In genomic region chr5:120306331-120306730, GRCh38 we compare ENCODE assay signal across 18 cellular contexts.
"Had no signal": no experiment of that assay in that cellular context is flagged by ENCODE, and none has a peak within 500 bp of the region (broad histone marks: within the 10 kb centered on the region; RNA-seq: fewer than 3 reads in every experiment).

No MANE protein-coding gene starts in this region.

- H3K9me3 ChIP-seq: colonic mucosa, gastroesophageal sphincter, right atrium auricular region, tibial artery, uterus had no signal

- H3K4me1 ChIP-seq: colonic mucosa, gastroesophageal sphincter, right atrium auricular region, uterus had no signal

- H3K27me3 ChIP-seq: colonic mucosa, gastroesophageal sphincter, right atrium auricular region, tibial artery, uterus had no signal

- DNase-seq: activated CD4-positive, alpha-beta T cell treated with anti-CD3 and anti-CD28 coated beads for 48 hours; activated CD8-positive, alpha-beta T cell treated with anti-CD3 and anti-CD28 coated beads for 36 hours; activated effector memory CD4-positive, alpha-beta T cell treated with anti-CD3 and anti-CD28 coated beads, Interleukin-2, amount 50 U/mL, for 16 hours; activated T-cell treated with anti-CD3 and anti-CD28 coated beads, Interleukin-2, amount 50 U/mL, for 4 hours; central memory CD4-positive, alpha-beta T cell; colonic mucosa; nephron progenitor cell; occipital lobe; stimulated activated CD4-positive, alpha-beta T cell treated with anti-CD3 and anti-CD28 coated beads, Interleukin-4, amount 100 ng/mL, for 24 hours; stimulated activated naive CD4-positive, alpha-beta T cell; T-helper 2 cell; tibial artery; uterus had no signal

- H3K4me3 Mint-ChIP-seq: activated CD8-positive, alpha-beta T cell treated with anti-CD3 and anti-CD28 coated beads for 36 hours; activated naive CD4-positive, alpha-beta T cell treated with anti-CD3 and anti-CD28 coated beads, Interleukin-2, amount 50 U/mL, for 24 hours; activated T-cell treated with anti-CD3 and anti-CD28 coated beads, Interleukin-2, amount 50 U/mL, for 4 hours; nephron progenitor cell; WTC11 had no signal

- H3K4me3 ChIP-seq: colonic mucosa, gastroesophageal sphincter, right atrium auricular region, skin epidermis, tibial artery, uterus had no signal

- H3K4me1 Mint-ChIP-seq: activated naive CD4-positive, alpha-beta T cell treated with anti-CD3 and anti-CD28 coated beads, Interleukin-2, amount 50 U/mL, for 24 hours; nephron progenitor cell; WTC11 had no signal

- ATAC-seq: activated CD8-positive, alpha-beta T cell treated with anti-CD3 and anti-CD28 coated beads for 36 hours; activated T-cell treated with anti-CD3 and anti-CD28 coated beads, Interleukin-2, amount 50 U/mL, for 4 hours; gastroesophageal sphincter; WTC11 had no signal

- H3K9me3 Mint-ChIP-seq: activated T-cell treated with anti-CD3 and anti-CD28 coated beads, Interleukin-2, amount 50 U/mL, for 4 hours had no signal

- H3K36me3 ChIP-seq: colonic mucosa, gastroesophageal sphincter, right atrium auricular region, tibial artery, uterus had no signal

- H3K27ac ChIP-seq: colonic mucosa, gastroesophageal sphincter, right atrium auricular region, skin epidermis, tibial artery, uterus had no signal

- H3K36me3 Mint-ChIP-seq: activated naive CD4-positive, alpha-beta T cell treated with anti-CD3 and anti-CD28 coated beads, Interleukin-2, amount 50 U/mL, for 24 hours; WTC11 had no signal

- H3K27ac Mint-ChIP-seq: activated CD8-positive, alpha-beta T cell treated with anti-CD3 and anti-CD28 coated beads for 36 hours; activated naive CD4-positive, alpha-beta T cell treated with anti-CD3 and anti-CD28 coated beads, Interleukin-2, amount 50 U/mL, for 24 hours; nephron progenitor cell; WTC11 had no signal

- H3K27me3 Mint-ChIP-seq: activated CD8-positive, alpha-beta T cell treated with anti-CD3 and anti-CD28 coated beads for 36 hours; activated naive CD4-positive, alpha-beta T cell treated with anti-CD3 and anti-CD28 coated beads, Interleukin-2, amount 50 U/mL, for 24 hours had no signal
